In the genomic region with DNA sequence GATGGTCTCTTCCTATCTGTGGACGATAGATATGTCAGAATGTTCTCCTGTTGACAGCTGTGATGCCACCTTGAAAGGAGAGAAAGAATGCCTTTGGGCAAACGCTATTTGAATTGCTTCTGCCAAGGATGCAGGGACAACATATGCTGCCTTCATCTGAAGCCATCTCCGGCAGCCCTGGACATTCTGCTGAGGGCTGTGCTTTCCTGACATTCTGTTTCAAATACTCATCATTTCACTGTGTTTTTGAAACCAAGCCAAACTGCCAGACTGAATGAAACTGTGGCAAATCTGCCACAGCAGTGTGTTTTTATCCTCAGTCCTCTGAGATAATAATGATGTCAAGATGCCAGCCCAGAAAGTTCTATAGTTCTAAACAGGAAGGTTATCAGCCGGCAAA, we compare ENCODE assay signal across 33 cellular contexts.
DNase-seq lines count a peak whose midpoint lies in the region; ATAC-seq and TF ChIP-seq lines count a peak whose summit lies in the region.
"Had no signal": no experiment of that assay in that cellular context is flagged by ENCODE, and none has a peak within 500 bp of the region (broad histone marks: within the 10 kb centered on the region; RNA-seq: fewer than 3 reads in every experiment).

No MANE protein-coding gene starts in this region.

- no peaks in the 10 kb centered on the region for H3K9me3 ChIP-seq in skeletal muscle satellite cell (replicated peaks; ENCODE audit: low read length)
- H3K9me3 ChIP-seq: esophagus squamous epithelium, heart left ventricle, neutrophil, psoas muscle, sigmoid colon, SJSA1 had no signal

- no peak for TF ChIP-seq CTCF in brain microvascular endothelial cell (IDR thresholded peaks at IDR 0.05; ENCODE audit: low read depth, low read length, missing control alignments)

- peaks cover 4% of the 10 kb centered on the region for H3K4me1 ChIP-seq in skeletal muscle satellite cell (ENCODE audit: control insufficient read depth, insufficient read depth, low read length)
- H3K4me1 ChIP-seq: esophagus squamous epithelium, foreskin keratinocyte, heart left ventricle, psoas muscle, sigmoid colon, SJSA1 had no signal

- H3K27me3 ChIP-seq in brain microvascular endothelial cell (replicated peaks), result no peaks in the 10 kb centered on the region
- peaks cover 4% of the 10 kb centered on the region for H3K27me3 ChIP-seq in skeletal muscle satellite cell (ENCODE audit: control insufficient read depth, insufficient read depth, low read length)
- H3K27me3 ChIP-seq: esophagus squamous epithelium, foreskin keratinocyte, neutrophil, sigmoid colon had no signal

- no peak overlapping the region for H3K27ac ChIP-seq in brain microvascular endothelial cell
- H3K27ac ChIP-seq: 22Rv1, C4-2B, dorsolateral prefrontal cortex, esophagus squamous epithelium, foreskin keratinocyte, heart left ventricle, neutrophil, psoas muscle, sigmoid colon, SJSA1 had no signal

- no peak overlapping the region for H3K9ac ChIP-seq in skeletal muscle satellite cell (ENCODE audit: low read depth, low read length)

- peak; percentile 43 for DNase-seq in DMS 273 (lab: John Stamatoyannopoulos, UW; ENCODE audit: unreplicated experiment)
- DNase-seq in DMS 273 treated with DMSO at 0.1 percent for 48 hours (lab: John Stamatoyannopoulos, UW), result no peak
- peak; percentile 33 for DNase-seq in NCI-H446 treated with DMSO at 0.1 percent for 48 hours (lab: John Stamatoyannopoulos, UW)
- DNase-seq in brain microvascular endothelial cell, result peak; percentile 10
- DNase-seq in Ammon's horn (ENCODE audit: low spot score), result no peak
- DNase-seq in UCSD-AML1 (lab: John Stamatoyannopoulos, UW; ENCODE audit: unreplicated experiment), result no peak
- DNase-seq: activated CD4-positive, alpha-beta T cell treated with anti-CD3 and anti-CD28 coated beads, Interleukin-2, amount 50 U/mL, for 4 hours; activated CD4-positive, CD25-positive, alpha-beta regulatory T cell; activated CD8-positive, alpha-beta memory T cell treated with anti-CD3 and anti-CD28 coated beads, Interleukin-2, amount 10 ng/mL, durations not matched to agents 7 days and 5 days; activated gamma-delta T cell; activated naive CD8-positive, alpha-beta T cell treated with anti-CD3 and anti-CD28 coated beads, Interleukin-2, amount 10 ng/mL, durations not matched to agents 7 days and 5 days; activated T-cell treated with anti-CD3 and anti-CD28 coated beads, Interleukin-2, amount 50 U/mL, for 4 hours; COR-L47; esophagus squamous epithelium; foreskin keratinocyte; heart left ventricle; KG1; naive B cell; NCI-H1417; NCI-H2081; NCI-H82; psoas muscle; sigmoid colon; T-cell; trophoblast cell had no signal

- no peak for ATAC-seq in GM18861 (IDR thresholded peaks at IDR 0.05; ENCODE audit: unreplicated experiment)
- ATAC-seq: activated CD8-positive, alpha-beta memory T cell treated with anti-CD3 and anti-CD28 coated beads, Interleukin-2, amount 10 ng/mL, durations not matched to agents 7 days and 5 days; activated T-cell treated with anti-CD3 and anti-CD28 coated beads, Interleukin-2, amount 50 U/mL, for 4 hours; foreskin keratinocyte; heart left ventricle; psoas muscle; stimulated activated effector memory CD8-positive, alpha-beta T cell treated with anti-CD3 and anti-CD28 coated beads, Interleukin-12 subunit alpha, Interleukin-12 subunit beta, amount 100 ng/mL, for 72 hours; T-cell had no signal

- H3K4me3 ChIP-seq in brain microvascular endothelial cell (ENCODE audit: low read depth, low read length), result no peak overlapping the region
- H3K4me3 ChIP-seq in skeletal muscle satellite cell (ENCODE audit: low read length), result no peak overlapping the region
- H3K4me3 ChIP-seq: dorsolateral prefrontal cortex, esophagus squamous epithelium, heart left ventricle, psoas muscle, sigmoid colon, SJSA1 had no signal

- H3K4me2 ChIP-seq in skeletal muscle satellite cell (ENCODE audit: low read length), result peak overlapping the region; percentile 0

- H3K36me3 ChIP-seq in brain microvascular endothelial cell (replicated peaks) (no peaks in the 10 kb centered on the region), skeletal muscle satellite cell (ENCODE audit: insufficient read depth, low read length) (no peaks in the 10 kb centered on the region)
- H3K36me3 ChIP-seq: esophagus squamous epithelium, heart left ventricle, neutrophil, sigmoid colon, SJSA1 had no signal

- in situ Hi-C loops in brain microvascular endothelial cell (cut with HindIII; ENCODE audit: low pct_ligation_motif_present, low sequenced_read_pairs), result no loop called here

Comparison
In these comparisons a context has a peak if more than half of its experiments do, and no peak if none do; other contexts are left out.
1. DNase-seq: peak in DMS 273 (single experiment), NCI-H446 treated with DMSO at 0.1 percent for 48 hours (single experiment) and brain microvascular endothelial cell (single experiment); none in DMS 273 treated with DMSO at 0.1 percent for 48 hours (single experiment), Ammon's horn (single experiment) and UCSD-AML1 (single experiment).